1 cellular context compared by ENCODE assay signal in genomic region chr11:3359092-3359824, GRCh38.
A peak's percentile ranks its signal among the peaks of the same experiment; 100 is the strongest.
TF ChIP-seq lines count a peak whose summit lies in the region.

No MANE protein-coding gene starts in this region.

TF ChIP-seq in GM12878, 131 proteins besides CTCF, POLR2A, EP300 and RAD21:
- TF ChIP-seq ZNF207 (IDR thresholded peaks at IDR 0.05; ENCODE audit: borderline replicate concordance) (no peak), ZNF274 (IDR thresholded peaks at IDR 0.05; ENCODE audit: insufficient read depth, insufficient read length) (peak; percentile 67), KLF5 (IDR thresholded peaks at IDR 0.05; ENCODE audit: partially characterized antibody) (peak; percentile 62), TAF1 (IDR thresholded peaks at IDR 0.05; ENCODE audit: borderline replicate concordance, low read depth, low read length) (no peak), CBX5 (IDR thresholded peaks at IDR 0.05; ENCODE audit: low read depth) (peak; percentile 86)
- TF ChIP-seq, protein P1, sequence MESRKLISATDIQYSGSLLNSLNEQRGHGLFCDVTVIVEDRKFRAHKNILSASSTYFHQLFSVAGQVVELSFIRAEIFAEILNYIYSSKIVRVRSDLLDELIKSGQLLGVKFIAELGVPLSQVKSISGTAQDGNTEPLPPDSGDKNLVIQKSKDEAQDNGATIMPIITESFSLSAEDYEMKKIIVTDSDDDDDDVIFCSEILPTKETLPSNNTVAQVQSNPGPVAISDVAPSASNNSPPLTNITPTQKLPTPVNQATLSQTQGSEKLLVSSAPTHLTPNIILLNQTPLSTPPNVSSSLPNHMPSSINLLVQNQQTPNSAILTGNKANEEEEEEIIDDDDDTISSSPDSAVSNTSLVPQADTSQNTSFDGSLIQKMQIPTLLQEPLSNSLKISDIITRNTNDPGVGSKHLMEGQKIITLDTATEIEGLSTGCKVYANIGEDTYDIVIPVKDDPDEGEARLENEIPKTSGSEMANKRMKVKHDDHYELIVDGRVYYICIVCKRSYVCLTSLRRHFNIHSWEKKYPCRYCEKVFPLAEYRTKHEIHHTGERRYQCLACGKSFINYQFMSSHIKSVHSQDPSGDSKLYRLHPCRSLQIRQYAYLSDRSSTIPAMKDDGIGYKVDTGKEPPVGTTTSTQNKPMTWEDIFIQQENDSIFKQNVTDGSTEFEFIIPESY (IDR thresholded peaks at IDR 0.05) = no peak
